In genomic region chr7:134755422-134756022, GRCh38 we compare ENCODE assay signal across 8 cellular contexts. TPM values are rescaled to one million over a fixed set of nuclear protein-coding genes. Genes with fewer than 3 reads are reported as not detected.
A peak's percentile ranks its signal among the peaks of the same experiment; 100 is the strongest.
DNase-seq lines count a peak whose midpoint lies in the region; ATAC-seq and TF ChIP-seq lines count a peak whose summit lies in the region.

No MANE protein-coding gene starts in this region.

- H3K4me1 ChIP-seq in SJCRH30 (no peaks in the 10 kb centered on the region), endodermal cell (ENCODE audit: control insufficient read depth, insufficient read depth, low read length) (no peaks in the 10 kb centered on the region)

- 100% methylated on average over 1 of the region's 1 CpG; no CpG with 5 or more reads in 1 of the 2 experiments for WGBS in endodermal cell (ENCODE audit: insufficient coverage in 1 of 2, insufficient read length in 1 of 2), 2 experiments

- H3K4me3 ChIP-seq in SJCRH30: no peak overlapping the region
- H3K4me3 ChIP-seq in endodermal cell (ENCODE audit: low read length): no peak overlapping the region

- H3K4me1 Mint-ChIP-seq in endodermal cell: no peaks in the 10 kb centered on the region

- H3K36me3 ChIP-seq in SJCRH30 (no peaks in the 10 kb centered on the region), endodermal cell (ENCODE audit: control insufficient read depth, insufficient read depth, low read length) (no peaks in the 10 kb centered on the region)

- H3K27ac ChIP-seq in SJCRH30: no peak overlapping the region
- H3K27ac ChIP-seq in endodermal cell (ENCODE audit: low read depth, low read length): no peak overlapping the region

- H3K9ac ChIP-seq in endodermal cell (ENCODE audit: extremely low read depth, low read length, poor library complexity, severe bottlenecking): no peak overlapping the region

- no peaks in the 10 kb centered on the region for H3K36me3 Mint-ChIP-seq in endodermal cell (ENCODE audit: low read depth)

- H3K27me3 Mint-ChIP-seq in endodermal cell (ENCODE audit: insufficient read depth): peaks cover 27% of the 10 kb centered on the region

- H3K27ac Mint-ChIP-seq in endodermal cell: no peak overlapping the region

- H3K27me3 ChIP-seq in SJCRH30 (no peaks in the 10 kb centered on the region), endodermal cell (ENCODE audit: control insufficient read depth, insufficient read depth, low read length, poor library complexity, severe bottlenecking) (peaks cover 46% of the 10 kb centered on the region)

- ATAC-seq in GM18873 (IDR thresholded peaks at IDR 0.05; ENCODE audit: low FRiP score, unreplicated experiment): no peak
- no peak for ATAC-seq in HG03342 (IDR thresholded peaks at IDR 0.05; ENCODE audit: unreplicated experiment)

- no peak overlapping the region for H3K4me3 Mint-ChIP-seq in endodermal cell

- H3K9me3 ChIP-seq in SJCRH30 (replicated peaks) (no peaks in the 10 kb centered on the region), endodermal cell (ENCODE audit: control insufficient read depth, low read length) (no peaks in the 10 kb centered on the region)

- peak; percentile 77 for TF ChIP-seq CTCF in endodermal cell (conservative IDR thresholded peaks at IDR 0.05)

- no peaks in the 10 kb centered on the region for H3K9me3 Mint-ChIP-seq in endodermal cell

- DNase-seq in GM03348 (ENCODE audit: low spot score) (peak; percentile 62), SJCRH30 (peak; percentile 25 to 31), endodermal cell (no peak), NCI-H446 (lab: John Stamatoyannopoulos, UW) (no peak), GF-D8 (lab: John Stamatoyannopoulos, UW) (no peak)
- DNase-seq in stimulated activated CD4-positive, alpha-beta T cell treated with anti-CD3 and anti-CD28 coated beads, Interleukin-12 subunit alpha, Interleukin-12 subunit beta, amount 100 ng/mL, for 4 hours: peak; percentile 28

RNA-seq across cellular contexts. Expression of gene CALD1, which starts 23.9 kb away (rescaled TPM):
- 102 and 113 TPM in 2 replicates for total RNA-seq in SJCRH30 (2014; rRNA removed; shearing (Covaris generic))
- total RNA-seq in endodermal cell: 100 to 1,000 TPM; 111 to 132 TPM
- polyA plus RNA-seq in endodermal cell (2013, experiment 1 of 2): 142 TPM
- 153 TPM for polyA plus RNA-seq in endodermal cell (2013, experiment 2 of 2)

Comparison
In these comparisons a context has a peak if more than half of its experiments do, and no peak if none do; other contexts are left out.
1. DNase-seq: peak in GM03348 (single experiment), SJCRH30 (2 of 2) and stimulated activated CD4-positive, alpha-beta T cell treated with anti-CD3 and anti-CD28 coated beads, Interleukin-12 subunit alpha, Interleukin-12 subunit beta, amount 100 ng/mL, for 4 hours (single experiment); none in endodermal cell (single experiment), NCI-H446 (0 of 2) and GF-D8 (single experiment).